In the genomic region with DNA sequence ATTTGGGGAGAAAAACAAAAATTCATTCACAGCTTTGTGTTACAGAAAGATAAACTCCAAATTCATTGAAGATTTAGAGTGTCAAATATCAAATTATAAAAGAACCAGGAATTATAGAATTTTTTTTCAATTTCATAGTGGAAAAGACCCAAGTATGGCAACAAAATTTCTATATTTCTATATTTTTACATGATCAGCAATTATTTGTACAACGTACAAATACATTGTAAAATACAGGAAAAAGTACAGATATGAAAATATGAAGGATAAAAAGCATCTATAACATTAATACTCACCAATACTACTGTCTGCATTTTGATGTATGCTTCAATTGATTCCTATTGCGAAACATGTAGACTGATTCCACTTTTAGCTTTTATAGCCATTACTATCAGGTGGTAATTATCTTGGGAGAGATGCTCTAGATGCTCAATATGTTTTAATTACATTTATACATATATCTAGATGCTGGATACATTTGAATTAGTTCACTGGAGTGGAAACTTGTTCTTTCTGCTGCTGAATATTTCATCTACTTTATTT, we compare ENCODE assay signal across 21 cellular contexts. TPM values are rescaled to one million over a fixed set of nuclear protein-coding genes. Genes with fewer than 3 reads are reported as not detected.
DNase-seq lines count a peak whose midpoint lies in the region; ATAC-seq, FAIRE-seq and TF ChIP-seq lines count a peak whose summit lies in the region.
"Had no signal": no experiment of that assay in that cellular context is flagged by ENCODE, and none has a peak within 500 bp of the region (broad histone marks: within the 10 kb centered on the region; RNA-seq: fewer than 3 reads in every experiment).

No MANE protein-coding gene starts in this region.

- H3K4me1 Mint-ChIP-seq in Calu3 (ENCODE audit: low read depth, unreplicated experiment) (peaks cover 25% of the 10 kb centered on the region), chondrocyte (ENCODE audit: low read depth) (peaks cover 15% of the 10 kb centered on the region)

- no peak for ATAC-seq in HG02840 (IDR thresholded peaks at IDR 0.05; ENCODE audit: low FRiP score, unreplicated experiment)
- ATAC-seq: GM23338 had no signal

- no peaks in the 10 kb centered on the region for H3K9me3 ChIP-seq in kidney (ENCODE audit: control insufficient read depth in 1 of 2, low read length in 2 of 2)
- H3K9me3 ChIP-seq: BE2C had no signal

- H3K9me3 Mint-ChIP-seq in Calu3 (ENCODE audit: low read depth, unreplicated experiment): no peaks in the 10 kb centered on the region
- peaks cover 18% of the 10 kb centered on the region for H3K9me3 Mint-ChIP-seq in chondrocyte (ENCODE audit: low read depth)

- no peaks in the 10 kb centered on the region for H3K27me3 Mint-ChIP-seq in Calu3 (ENCODE audit: unreplicated experiment)
- no peaks in the 10 kb centered on the region for H3K27me3 Mint-ChIP-seq in chondrocyte (ENCODE audit: low read depth)

- peak overlapping the region; percentile 28 to 38 for H3K4me3 ChIP-seq in kidney (ENCODE audit: low read length in 2 of 2)
- H3K4me3 ChIP-seq: GM23338 had no signal

- H3K36me3 Mint-ChIP-seq in Calu3 (ENCODE audit: insufficient read depth, unreplicated experiment) (peaks cover 47% of the 10 kb centered on the region), chondrocyte (ENCODE audit: low read depth) (peaks cover 18% of the 10 kb centered on the region)

- H3K4me3 Mint-ChIP-seq in Calu3 (ENCODE audit: low read depth, unreplicated experiment): no peak overlapping the region
- H3K4me3 Mint-ChIP-seq in chondrocyte (ENCODE audit: unreplicated experiment): no peak overlapping the region
- H3K4me3 Mint-ChIP-seq: GM23338, H9 had no signal

- no TSS peak for BruUV-seq in Calu3 (replicated peaks; lab: Mats Ljungman, UMichigan)

- TF ChIP-seq CTCF in Calu3 (IDR thresholded peaks at IDR 0.05; ENCODE audit: unreplicated experiment) (no peak), kidney (IDR thresholded peaks at IDR 0.05; ENCODE audit: borderline replicate concordance, extremely low read depth, insufficient read depth) (no peak), chondrocyte (IDR thresholded peaks at IDR 0.05) (no peak)

- no peak for TF ChIP-seq EP300 in Ishikawa (IDR thresholded peaks at IDR 0.05; ENCODE audit: borderline replicate concordance)

- H3K27ac Mint-ChIP-seq in Calu3 (ENCODE audit: unreplicated experiment): peak overlapping the region; percentile 54
- no peak overlapping the region for H3K27ac Mint-ChIP-seq in chondrocyte (ENCODE audit: unreplicated experiment)
- H3K27ac Mint-ChIP-seq: CD4-positive, CD25-positive, alpha-beta regulatory T cell; GM23338; H9 had no signal

- TF ChIP-seq RAD21 in Ishikawa (IDR thresholded peaks at IDR 0.05; ENCODE audit: low read depth): no peak

- CTCF ChIA-PET in Calu3 (lab: Charles Lee): no interaction called here

- peaks cover 0 to 5% of the 10 kb centered on the region in 2 donors for H3K36me3 ChIP-seq in kidney (ENCODE audit: control insufficient read depth in 1 of 2, insufficient read depth in 2 of 2, low read length in 2 of 2)
- H3K36me3 ChIP-seq: BE2C had no signal

- H3K9ac ChIP-seq in kidney (ENCODE audit: low read length in 2 of 2): no peak overlapping the region

- no peak for DNase-seq in Calu3
- no peak for DNase-seq in frontal cortex (ENCODE audit: low spot score in 2 of 2)
- DNase-seq in kidney: no peak
- no peak for DNase-seq in NCI-H1092 treated with DMSO at 0.1 percent for 48 hours (lab: John Stamatoyannopoulos, UW)
- DNase-seq in chondrocyte (ENCODE audit: low spot score): no peak
- no peak for DNase-seq in GOT3 (lab: John Stamatoyannopoulos, UW)
- DNase-seq: ACHN; BE2C; C1 segment of cervical spinal cord; Caco-2; CD4-positive, CD25-positive, alpha-beta regulatory T cell; DMS153; DMS79; GDM1; H9 had no signal

- intact Hi-C loops in Calu3 (cut with micrococcal nuclease; ENCODE audit: unreplicated experiment): loop anchor here (2.0 kb wide), 1 partner anchor 13 kb away; no protein-coding TSS in a partner anchor
- intact Hi-C loops in kidney (cut with DNase I): no loop called here

- peaks cover 0 to 13% of the 10 kb centered on the region in 2 donors for H3K4me1 ChIP-seq in kidney (ENCODE audit: control insufficient read depth in 1 of 2, insufficient read depth in 1 of 2, low read depth in 1 of 2, low read length in 2 of 2)
- H3K4me1 ChIP-seq: BE2C had no signal

- peak; percentile 28 for FAIRE-seq in frontal cortex (lab: Jason Lieb, UNC)
- no peak for FAIRE-seq in kidney (lab: Jason Lieb, UNC)

- peak overlapping the region in 1 of 2 donors; percentile 33 for H3K27ac ChIP-seq in kidney (ENCODE audit: low read depth in 2 of 2, low read length in 2 of 2)
- H3K27ac ChIP-seq: HL-60 had no signal

TF ChIP-seq in Ishikawa, 13 proteins besides CTCF, POLR2A, EP300 and RAD21:
- peak; percentile 41; the same call in 1 of the 2 replicates for TF ChIP-seq CEBPB (IDR thresholded peaks at IDR 0.05)
- TF ChIP-seq, protein P1, sequence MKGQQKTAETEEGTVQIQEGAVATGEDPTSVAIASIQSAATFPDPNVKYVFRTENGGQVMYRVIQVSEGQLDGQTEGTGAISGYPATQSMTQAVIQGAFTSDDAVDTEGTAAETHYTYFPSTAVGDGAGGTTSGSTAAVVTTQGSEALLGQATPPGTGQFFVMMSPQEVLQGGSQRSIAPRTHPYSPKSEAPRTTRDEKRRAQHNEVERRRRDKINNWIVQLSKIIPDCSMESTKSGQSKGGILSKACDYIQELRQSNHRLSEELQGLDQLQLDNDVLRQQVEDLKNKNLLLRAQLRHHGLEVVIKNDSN (IDR thresholded peaks at IDR 0.05): no peak

RNA-seq across cellular contexts. Expression of a gene that starts 4.0 kb away (rescaled TPM):
- 86.4 and 97.0 TPM in 2 replicates for total RNA-seq in Calu3 (2022)
- total RNA-seq in frontal cortex: 55.4 TPM
- 57.3 TPM for total RNA-seq in kidney
- polyA plus RNA-seq in kidney (ENCODE audit: insufficient read depth, low read depth, low replicate concordance): 111 TPM
- total RNA-seq in chondrocyte: 33.7 to 52.9 TPM (median 36.1 TPM) in 3 replicates

RNA-seq across cellular contexts. Expression of a gene that starts 4.9 kb away (rescaled TPM):
- total RNA-seq in Calu3 (2022): 120 and 124 TPM in 2 replicates
- total RNA-seq in frontal cortex: 115 TPM
- total RNA-seq in kidney: 75.1 TPM
- 122 TPM for polyA plus RNA-seq in kidney (ENCODE audit: insufficient read depth, low read depth, low replicate concordance)
- 79.6 to 89.8 TPM (median 82.7 TPM) in 3 replicates for total RNA-seq in chondrocyte

RNA-seq across cellular contexts. Expression of a gene that starts 28.0 kb away (rescaled TPM):
- total RNA-seq in Calu3 (2022) (not detected in 2 replicates), frontal cortex (2.0 TPM), kidney (18.2 TPM), chondrocyte (150 to 164 TPM (median 154 TPM) in 3 replicates)
- 8.0 TPM for polyA plus RNA-seq in kidney (ENCODE audit: insufficient read depth, low read depth, low replicate concordance)
- total RNA-seq: A172; Caco-2; CD4-positive, CD25-positive, alpha-beta regulatory T cell; HT1080 had no signal
